ENCODE assay signal across 1 cellular context in genomic region chr1:171117085-171117484, GRCh38.
TF ChIP-seq lines count a peak whose summit lies in the region.

No MANE protein-coding gene starts in this region.

TF ChIP-seq in IMR-90, 13 proteins besides CTCF, POLR2A, EP300 and RAD21 (continued from another document):
- TF ChIP-seq NFE2L2 (IDR thresholded peaks at IDR 0.05; ENCODE audit: low read depth, low read length), result no peak
- no peak for TF ChIP-seq SMC3 (IDR thresholded peaks at IDR 0.05; ENCODE audit: low read depth, low read length)
